Comparison of ENCODE assay signal across 8 cellular contexts in the genomic region with DNA sequence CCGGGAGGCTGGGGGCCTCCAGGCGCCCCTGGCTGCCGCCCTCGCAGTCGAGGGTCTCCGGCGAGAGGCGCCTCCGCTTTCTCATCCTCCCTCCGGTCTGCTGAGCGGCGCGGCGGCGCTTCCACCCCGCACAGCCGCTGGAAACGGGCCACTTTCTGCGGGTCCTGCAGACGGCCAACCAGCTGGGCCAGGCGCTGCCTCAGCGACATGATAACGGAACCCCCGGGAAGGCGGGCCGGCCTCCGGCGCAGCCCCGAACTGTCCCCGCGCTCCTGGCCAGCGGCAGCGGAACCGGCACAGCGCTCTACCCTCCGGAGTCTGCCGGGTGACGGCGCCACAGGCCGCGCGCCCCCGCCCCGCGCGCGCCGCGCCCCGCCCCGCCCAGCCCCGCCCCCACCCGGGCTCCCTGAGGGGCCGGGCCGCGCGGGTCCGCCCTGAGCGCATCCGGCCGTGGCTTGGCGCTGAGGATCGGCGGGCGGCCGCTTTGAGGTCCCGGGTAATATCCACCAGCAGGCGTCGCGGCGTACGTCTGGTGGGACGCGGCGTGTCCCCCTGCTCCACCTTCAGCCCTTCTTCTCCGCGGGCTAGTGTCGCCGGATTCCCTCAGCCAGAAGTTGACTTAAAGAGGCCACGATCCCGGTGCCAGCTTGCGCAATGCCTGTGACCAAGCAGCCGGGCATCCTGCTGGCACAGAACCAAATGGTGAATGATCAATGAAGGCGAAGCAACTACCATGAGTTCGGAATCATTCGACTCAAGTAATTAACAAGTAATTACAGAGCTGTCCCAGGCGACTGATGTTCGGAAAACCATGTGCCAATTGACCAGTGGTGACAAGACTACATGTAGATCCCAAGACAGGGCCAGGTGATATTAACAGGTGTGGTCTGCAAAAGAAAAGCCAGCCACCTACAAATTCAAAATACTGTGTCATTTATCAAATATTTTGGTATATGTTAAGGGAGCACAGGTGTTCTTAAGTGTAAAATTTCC. TPM values are rescaled to one million over a fixed set of nuclear protein-coding genes. Genes with fewer than 3 reads are reported as not detected.
DNase-seq lines count a peak whose midpoint lies in the region; ATAC-seq, FAIRE-seq and TF ChIP-seq lines count a peak whose summit lies in the region.

A gene with protein sequence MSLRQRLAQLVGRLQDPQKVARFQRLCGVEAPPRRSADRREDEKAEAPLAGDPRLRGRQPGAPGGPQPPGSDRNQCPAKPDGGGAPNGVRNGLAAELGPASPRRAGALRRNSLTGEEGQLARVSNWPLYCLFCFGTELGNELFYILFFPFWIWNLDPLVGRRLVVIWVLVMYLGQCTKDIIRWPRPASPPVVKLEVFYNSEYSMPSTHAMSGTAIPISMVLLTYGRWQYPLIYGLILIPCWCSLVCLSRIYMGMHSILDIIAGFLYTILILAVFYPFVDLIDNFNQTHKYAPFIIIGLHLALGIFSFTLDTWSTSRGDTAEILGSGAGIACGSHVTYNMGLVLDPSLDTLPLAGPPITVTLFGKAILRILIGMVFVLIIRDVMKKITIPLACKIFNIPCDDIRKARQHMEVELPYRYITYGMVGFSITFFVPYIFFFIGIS (minus strand): TSS at position 330 of the 993 bp plus-strand sequence. CDS start 121 bp downstream, at position 209.

- peak; percentile 68 for ATAC-seq in GM21381 (IDR thresholded peaks at IDR 0.05; ENCODE audit: unreplicated experiment)

- peaks cover 16% of the 10 kb centered on the region for H3K36me3 Mint-ChIP-seq in activated T-helper 2 cell treated with anti-CD3 and anti-CD28 coated beads, Interferon-gamma antibody, Interleukin-2, Interleukin-4, amounts not matched to agents 10 μg/mL and 5 μg/mL and 100 μg/mL, durations not matched to agents 14 hours and 24 hours and 36 hours (ENCODE audit: low read depth)
- H3K36me3 Mint-ChIP-seq in nephron (ENCODE audit: low read depth): no peaks in the 10 kb centered on the region
- H3K36me3 Mint-ChIP-seq in stimulated activated naive CD8-positive, alpha-beta T cell treated with anti-CD3 and anti-CD28 coated beads, Interleukin-15, Interleukin-2, amounts not matched to agents 100 ng/mL and 50 ng/mL, for 24 hours (ENCODE audit: low read depth): peaks cover 8% of the 10 kb centered on the region

- H3K9me3 Mint-ChIP-seq in activated T-helper 2 cell treated with anti-CD3 and anti-CD28 coated beads, Interferon-gamma antibody, Interleukin-2, Interleukin-4, amounts not matched to agents 10 μg/mL and 5 μg/mL and 100 μg/mL, durations not matched to agents 14 hours and 24 hours and 36 hours: no peaks in the 10 kb centered on the region
- no peaks in the 10 kb centered on the region for H3K9me3 Mint-ChIP-seq in nephron
- H3K9me3 Mint-ChIP-seq in stimulated activated naive CD8-positive, alpha-beta T cell treated with anti-CD3 and anti-CD28 coated beads, Interleukin-15, Interleukin-2, amounts not matched to agents 100 ng/mL and 50 ng/mL, for 24 hours: no peaks in the 10 kb centered on the region

- H3K4me3 Mint-ChIP-seq in activated T-helper 2 cell treated with anti-CD3 and anti-CD28 coated beads, Interferon-gamma antibody, Interleukin-2, Interleukin-4, amounts not matched to agents 10 μg/mL and 5 μg/mL and 100 μg/mL, durations not matched to agents 14 hours and 24 hours and 36 hours (ENCODE audit: low read depth): peak within 1 kb of the TSS; percentile 100
- H3K4me3 Mint-ChIP-seq in nephron: peak within 1 kb of the TSS; percentile 97 to 100 (median 99)
- H3K4me3 Mint-ChIP-seq in stimulated activated naive CD8-positive, alpha-beta T cell treated with anti-CD3 and anti-CD28 coated beads, Interleukin-15, Interleukin-2, amounts not matched to agents 100 ng/mL and 50 ng/mL, for 24 hours: peak within 1 kb of the TSS; percentile 99

- TF ChIP-seq CTCF in fibroblast of pulmonary artery (IDR thresholded peaks at IDR 0.05; ENCODE audit: low read length, missing control alignments) (peak; percentile 20), nephron (IDR thresholded peaks at IDR 0.05; ENCODE audit: unreplicated experiment in 3 of 3) (peak; percentile 34 to 50 (median 35))

- DNase-seq in DMS153 (lab: John Stamatoyannopoulos, UW) (peak; percentile 45), HTR-8/SVneo (ENCODE audit: insufficient read length, low spot score) (peak; percentile 100), RPMI7951 (ENCODE audit: low read depth) (peak; percentile 75), fibroblast of pulmonary artery (ENCODE audit: low read depth) (peak; percentile 62)
- DNase-seq in activated T-helper 2 cell treated with anti-CD3 and anti-CD28 coated beads, Interferon-gamma antibody, Interleukin-2, Interleukin-4, amounts not matched to agents 10 μg/mL and 5 μg/mL and 100 μg/mL, durations not matched to agents 14 hours and 24 hours and 36 hours (ENCODE audit: low spot score): peak; percentile 80

- H3K4me3 ChIP-seq in fibroblast of pulmonary artery (replicated peaks; ENCODE audit: low read depth, low read length): peak within 1 kb of the TSS; percentile 89

- H3K4me1 Mint-ChIP-seq in activated T-helper 2 cell treated with anti-CD3 and anti-CD28 coated beads, Interferon-gamma antibody, Interleukin-2, Interleukin-4, amounts not matched to agents 10 μg/mL and 5 μg/mL and 100 μg/mL, durations not matched to agents 14 hours and 24 hours and 36 hours (ENCODE audit: low read depth): peaks cover 29% of the 10 kb centered on the region
- peaks cover 18% of the 10 kb centered on the region for H3K4me1 Mint-ChIP-seq in nephron
- peaks cover 37% of the 10 kb centered on the region for H3K4me1 Mint-ChIP-seq in stimulated activated naive CD8-positive, alpha-beta T cell treated with anti-CD3 and anti-CD28 coated beads, Interleukin-15, Interleukin-2, amounts not matched to agents 100 ng/mL and 50 ng/mL, for 24 hours (ENCODE audit: low read depth)

- intact Hi-C loops in activated T-helper 2 cell treated with anti-CD3 and anti-CD28 coated beads, Interferon-gamma antibody, Interleukin-2, Interleukin-4, amounts not matched to agents 10 μg/mL and 5 μg/mL and 100 μg/mL, durations not matched to agents 14 hours and 24 hours and 36 hours (cut with micrococcal nuclease): loop anchor here (1.0 to 5.0 kb wide), 5 partner anchors 9 to 186 kb away; a partner anchor contains a TSS

- peak; percentile 100 for FAIRE-seq in HTR-8/SVneo (lab: Jason Lieb, UNC)

- H3K27ac Mint-ChIP-seq in activated T-helper 2 cell treated with anti-CD3 and anti-CD28 coated beads, Interferon-gamma antibody, Interleukin-2, Interleukin-4, amounts not matched to agents 10 μg/mL and 5 μg/mL and 100 μg/mL, durations not matched to agents 14 hours and 24 hours and 36 hours: peak within 1 kb of the TSS; percentile 94
- peak within 1 kb of the TSS; percentile 77 to 96 (median 92) for H3K27ac Mint-ChIP-seq in nephron
- peak within 1 kb of the TSS; percentile 98 for H3K27ac Mint-ChIP-seq in stimulated activated naive CD8-positive, alpha-beta T cell treated with anti-CD3 and anti-CD28 coated beads, Interleukin-15, Interleukin-2, amounts not matched to agents 100 ng/mL and 50 ng/mL, for 24 hours

- peaks cover 22% of the 10 kb centered on the region for H3K27me3 Mint-ChIP-seq in activated T-helper 2 cell treated with anti-CD3 and anti-CD28 coated beads, Interferon-gamma antibody, Interleukin-2, Interleukin-4, amounts not matched to agents 10 μg/mL and 5 μg/mL and 100 μg/mL, durations not matched to agents 14 hours and 24 hours and 36 hours (ENCODE audit: low read depth)
- H3K27me3 Mint-ChIP-seq in nephron (ENCODE audit: low read depth): peaks cover 16% of the 10 kb centered on the region
- no peaks in the 10 kb centered on the region for H3K27me3 Mint-ChIP-seq in stimulated activated naive CD8-positive, alpha-beta T cell treated with anti-CD3 and anti-CD28 coated beads, Interleukin-15, Interleukin-2, amounts not matched to agents 100 ng/mL and 50 ng/mL, for 24 hours

RNA-seq across cellular contexts. Expression of the gene that starts here (rescaled TPM):
- total RNA-seq in RPMI7951 (2014; rRNA removed; shearing (Covaris generic)): 22.5 and 29.6 TPM in 2 replicates
- total RNA-seq in activated T-helper 2 cell treated with anti-CD3 and anti-CD28 coated beads, Interferon-gamma antibody, Interleukin-2, Interleukin-4, amounts not matched to agents 10 μg/mL and 5 μg/mL and 100 μg/mL, durations not matched to agents 14 hours and 24 hours and 36 hours: 13.0 and 14.0 TPM in 2 replicates

Comparison
In these comparisons a context has a peak if more than half of its experiments do, and no peak if none do; other contexts are left out.
1. Peak in every context shown above with its lines: DNase-seq, ATAC-seq and H3K4me3 ChIP-seq.
2. DNase-seq: peak in every context shown above with its lines; median percentile 100 in HTR-8/SVneo; 80 in activated T-helper 2 cell treated with anti-CD3 and anti-CD28 coated beads, Interferon-gamma antibody, Interleukin-2, Interleukin-4, amounts not matched to agents 10 μg/mL and 5 μg/mL and 100 μg/mL, durations not matched to agents 14 hours and 24 hours and 36 hours; 75 in RPMI7951; 62 in fibroblast of pulmonary artery; 45 in DMS153.